In the genomic region with DNA sequence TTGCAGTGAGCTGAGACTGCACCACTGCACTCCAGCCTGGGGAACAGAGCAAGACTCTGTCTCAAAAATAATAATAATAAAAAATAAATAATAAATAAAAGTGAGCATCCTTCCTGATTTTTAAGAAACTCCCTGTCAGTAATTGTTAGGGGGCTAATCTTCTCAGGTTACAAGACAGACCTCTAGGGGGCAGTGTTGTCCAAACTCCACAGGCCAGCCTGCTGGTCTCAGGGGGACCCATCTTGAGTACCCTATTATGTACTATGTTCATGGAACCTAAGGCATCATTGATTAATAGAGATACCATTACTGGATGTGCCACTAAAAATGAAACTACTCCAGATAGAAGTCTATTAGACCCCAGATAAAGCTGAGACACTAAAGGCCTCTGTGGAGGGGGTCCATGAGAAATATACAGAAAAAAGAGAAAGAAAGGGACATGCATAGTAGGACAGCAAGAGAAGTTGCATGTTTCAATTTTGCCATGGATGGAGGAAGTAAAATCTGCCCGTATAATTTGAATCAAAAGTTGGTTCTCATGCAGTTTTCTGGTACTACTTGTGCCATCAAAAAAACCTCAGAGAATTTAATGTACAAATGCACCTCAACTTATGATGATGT, we compare ENCODE assay signal across 1 cellular context.
TF ChIP-seq lines count a peak whose summit lies in the region.

No MANE protein-coding gene starts in this region.

TF ChIP-seq in liver, 16 proteins besides CTCF, POLR2A, EP300 and RAD21 (continued from another document):
- TF ChIP-seq, protein P1, sequence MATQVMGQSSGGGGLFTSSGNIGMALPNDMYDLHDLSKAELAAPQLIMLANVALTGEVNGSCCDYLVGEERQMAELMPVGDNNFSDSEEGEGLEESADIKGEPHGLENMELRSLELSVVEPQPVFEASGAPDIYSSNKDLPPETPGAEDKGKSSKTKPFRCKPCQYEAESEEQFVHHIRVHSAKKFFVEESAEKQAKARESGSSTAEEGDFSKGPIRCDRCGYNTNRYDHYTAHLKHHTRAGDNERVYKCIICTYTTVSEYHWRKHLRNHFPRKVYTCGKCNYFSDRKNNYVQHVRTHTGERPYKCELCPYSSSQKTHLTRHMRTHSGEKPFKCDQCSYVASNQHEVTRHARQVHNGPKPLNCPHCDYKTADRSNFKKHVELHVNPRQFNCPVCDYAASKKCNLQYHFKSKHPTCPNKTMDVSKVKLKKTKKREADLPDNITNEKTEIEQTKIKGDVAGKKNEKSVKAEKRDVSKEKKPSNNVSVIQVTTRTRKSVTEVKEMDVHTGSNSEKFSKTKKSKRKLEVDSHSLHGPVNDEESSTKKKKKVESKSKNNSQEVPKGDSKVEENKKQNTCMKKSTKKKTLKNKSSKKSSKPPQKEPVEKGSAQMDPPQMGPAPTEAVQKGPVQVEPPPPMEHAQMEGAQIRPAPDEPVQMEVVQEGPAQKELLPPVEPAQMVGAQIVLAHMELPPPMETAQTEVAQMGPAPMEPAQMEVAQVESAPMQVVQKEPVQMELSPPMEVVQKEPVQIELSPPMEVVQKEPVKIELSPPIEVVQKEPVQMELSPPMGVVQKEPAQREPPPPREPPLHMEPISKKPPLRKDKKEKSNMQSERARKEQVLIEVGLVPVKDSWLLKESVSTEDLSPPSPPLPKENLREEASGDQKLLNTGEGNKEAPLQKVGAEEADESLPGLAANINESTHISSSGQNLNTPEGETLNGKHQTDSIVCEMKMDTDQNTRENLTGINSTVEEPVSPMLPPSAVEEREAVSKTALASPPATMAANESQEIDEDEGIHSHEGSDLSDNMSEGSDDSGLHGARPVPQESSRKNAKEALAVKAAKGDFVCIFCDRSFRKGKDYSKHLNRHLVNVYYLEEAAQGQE (IDR thresholded peaks at IDR 0.05): no peak
- no peak for TF ChIP-seq FOXA1 (IDR thresholded peaks at IDR 0.05)
- TF ChIP-seq, protein P2, sequence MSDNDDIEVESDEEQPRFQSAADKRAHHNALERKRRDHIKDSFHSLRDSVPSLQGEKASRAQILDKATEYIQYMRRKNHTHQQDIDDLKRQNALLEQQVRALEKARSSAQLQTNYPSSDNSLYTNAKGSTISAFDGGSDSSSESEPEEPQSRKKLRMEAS (IDR thresholded peaks at IDR 0.05): no peak
- no peak for TF ChIP-seq HNF4G (IDR thresholded peaks at IDR 0.05)
- no peak for TF ChIP-seq NR2F2 (IDR thresholded peaks at IDR 0.05)
- no peak for TF ChIP-seq HNF4A (conservative IDR thresholded peaks at IDR 0.05)
- TF ChIP-seq, protein P3, sequence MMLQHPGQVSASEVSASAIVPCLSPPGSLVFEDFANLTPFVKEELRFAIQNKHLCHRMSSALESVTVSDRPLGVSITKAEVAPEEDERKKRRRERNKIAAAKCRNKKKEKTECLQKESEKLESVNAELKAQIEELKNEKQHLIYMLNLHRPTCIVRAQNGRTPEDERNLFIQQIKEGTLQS (IDR thresholded peaks at IDR 0.05): no peak
- TF ChIP-seq EGR1 (IDR thresholded peaks at IDR 0.05; ENCODE audit: low read depth in 2 of 2): no peak
- TF ChIP-seq GABPA (IDR thresholded peaks at IDR 0.05 in 1 of 2, conservative IDR thresholded peaks at IDR 0.05 in 1 of 2): no peak
